Comparison of ENCODE assay signal across 1 cellular context in the genomic region with DNA sequence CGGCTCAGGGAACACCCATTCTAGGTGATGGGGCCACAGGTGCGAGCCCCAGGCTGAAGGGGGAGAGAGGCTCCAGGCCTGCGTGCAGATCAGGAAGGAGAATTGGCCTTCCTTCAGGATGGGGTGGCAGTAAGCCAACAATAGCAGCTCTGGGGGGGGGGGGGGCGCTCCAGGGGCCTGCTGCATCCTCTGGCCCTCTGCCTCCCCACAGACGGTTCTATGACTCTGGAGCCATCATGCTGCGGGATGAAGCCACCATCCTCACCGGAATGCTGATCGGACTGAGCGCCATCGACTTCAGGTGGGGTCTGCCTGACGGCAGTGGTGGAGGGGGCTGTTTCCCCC.
TF ChIP-seq lines count a peak whose summit lies in the region.

No MANE protein-coding gene starts in this region.

TF ChIP-seq in H1, 55 proteins besides CTCF, POLR2A, EP300 and RAD21:
- TF ChIP-seq TAF7 (optimal IDR thresholded peaks at IDR 0.05; ENCODE audit: borderline replicate concordance, low read depth, low read length) = no peak
- TF ChIP-seq SIX5 (IDR thresholded peaks at IDR 0.05; ENCODE audit: low read depth, low read length) = no peak
- no peak for TF ChIP-seq JUND (IDR thresholded peaks at IDR 0.05; ENCODE audit: low read length)
- TF ChIP-seq ASH2L (IDR thresholded peaks at IDR 0.05; ENCODE audit: low read length) = no peak
- no peak for TF ChIP-seq RNF2 (IDR thresholded peaks at IDR 0.05; ENCODE audit: borderline replicate concordance, low read depth, low read length, missing control alignments, poor library complexity, severe bottlenecking)
- no peak for TF ChIP-seq SIRT6 (IDR thresholded peaks at IDR 0.05; ENCODE audit: low read length)
- no peak for TF ChIP-seq BACH1 (IDR thresholded peaks at IDR 0.05; ENCODE audit: low read length)
- TF ChIP-seq KDM5A (IDR thresholded peaks at IDR 0.05; ENCODE audit: low read length) = no peak
- TF ChIP-seq CHD7 (IDR thresholded peaks at IDR 0.05; ENCODE audit: insufficient replicate concordance, low read length) = no peak
- TF ChIP-seq SP2 (IDR thresholded peaks at IDR 0.05; ENCODE audit: low read length) = no peak
- no peak for TF ChIP-seq ZNF274 (IDR thresholded peaks at IDR 0.05; ENCODE audit: borderline replicate concordance, extremely low read depth, low read length)
- TF ChIP-seq MAFK (IDR thresholded peaks at IDR 0.05; ENCODE audit: low read depth, low read length) = no peak
